8 cellular contexts compared by ENCODE assay signal in the genomic region with DNA sequence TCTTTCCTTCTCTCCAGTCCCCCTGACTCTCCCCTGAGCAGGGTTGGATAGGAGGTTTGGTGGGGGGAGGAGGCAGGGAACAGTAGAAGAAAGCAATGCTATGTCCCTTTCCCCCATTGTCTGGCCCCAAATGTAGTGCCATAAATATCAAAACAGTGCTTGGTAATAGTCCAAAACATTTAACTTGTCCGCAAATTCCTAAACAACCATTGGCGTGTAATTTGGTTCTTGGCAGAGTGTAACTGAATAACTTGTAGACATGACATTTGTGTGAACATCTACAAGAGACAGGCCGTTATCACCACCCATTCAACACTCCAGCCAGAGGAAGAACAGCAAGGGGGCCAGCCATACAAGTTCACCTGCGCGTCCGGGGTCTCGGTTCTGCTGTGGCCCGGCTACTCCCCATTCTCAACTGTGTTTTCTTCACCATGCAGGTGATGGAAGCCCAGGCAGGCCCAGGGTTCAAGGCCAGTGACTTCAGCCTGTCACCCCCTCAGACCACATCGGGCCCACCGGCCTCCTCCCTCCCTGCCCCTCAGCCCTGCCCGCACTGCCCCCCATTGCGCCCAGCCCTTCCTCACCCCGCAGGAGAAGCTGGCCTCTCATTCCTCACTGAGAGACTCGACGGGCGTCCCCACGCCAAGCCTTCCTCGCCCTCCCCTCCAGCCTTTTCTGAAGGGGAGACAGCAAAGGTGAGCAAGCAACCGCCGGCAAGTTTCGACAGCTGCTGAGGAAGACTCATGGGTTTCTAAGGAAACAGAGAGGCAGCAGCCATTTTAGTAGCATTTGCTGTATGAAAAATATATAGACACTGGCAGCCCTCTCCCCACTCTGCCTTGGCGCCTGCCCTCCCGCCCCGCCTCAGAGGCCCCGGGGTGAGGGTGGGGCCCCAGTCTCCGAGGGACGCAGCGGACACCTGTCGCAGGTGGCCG. TPM values are rescaled to one million over a fixed set of nuclear protein-coding genes. Genes with fewer than 3 reads are reported as not detected.
DNase-seq lines count a peak whose midpoint lies in the region; ATAC-seq and TF ChIP-seq lines count a peak whose summit lies in the region.

No MANE protein-coding gene starts in this region.

- no peaks in the 10 kb centered on the region for H3K27me3 ChIP-seq in prostate gland (replicated peaks; ENCODE audit: insufficient read depth)

- ATAC-seq in GM18502 (IDR thresholded peaks at IDR 0.05; ENCODE audit: poor library complexity, unreplicated experiment), result no peak

- no peaks in the 10 kb centered on the region for H3K36me3 ChIP-seq in prostate gland

- no peak for TF ChIP-seq CTCF in epithelial cell of proximal tubule (conservative IDR thresholded peaks at IDR 0.05; ENCODE audit: low read depth, low read length)
- TF ChIP-seq CTCF in prostate gland (IDR thresholded peaks at IDR 0.05), result no peak

- WGBS in prostate gland, result 13% methylated on average over 30 of the region's 30 CpGs

- intact Hi-C loops in prostate gland (cut with DNase I), result no loop called here

- H3K4me3 ChIP-seq in epithelial cell of proximal tubule (ENCODE audit: low read depth, low read length), result peak overlapping the region; percentile 33
- H3K4me3 ChIP-seq in prostate gland, result peak overlapping the region; percentile 45 to 55

- peak; percentile 37 for DNase-seq in COR-L47 (lab: John Stamatoyannopoulos, UW)
- peak; percentile 2 for DNase-seq in NCI-H526 treated with DMSO at 0.1 percent for 48 hours (lab: John Stamatoyannopoulos, UW)
- no peak for DNase-seq in epithelial cell of proximal tubule (ENCODE audit: low read depth)
- DNase-seq in prostate gland (ENCODE audit: low spot score), result no peak
- no peak for DNase-seq in NCI-H1694 treated with DMSO at 0.1 percent for 48 hours (lab: John Stamatoyannopoulos, UW)
- DNase-seq in amniotic stem cell (lab: John Stamatoyannopoulos, UW), result no peak
- DNase-seq in NCI-H1930 (lab: John Stamatoyannopoulos, UW), result no peak

- no peak for TF ChIP-seq POLR2A in prostate gland (IDR thresholded peaks at IDR 0.05)

- H3K9me3 ChIP-seq in prostate gland, result no peaks in the 10 kb centered on the region

- no peaks in the 10 kb centered on the region for H3K4me1 ChIP-seq in prostate gland (replicated peaks)

- H3K27ac ChIP-seq in prostate gland, result no peak overlapping the region

RNA-seq across cellular contexts. Expression of a gene that starts 0.7 kb away (rescaled TPM):
- total RNA-seq in epithelial cell of proximal tubule (0.07 and 0.81 TPM in 2 replicates), prostate gland (10 to 100 TPM in 1 of 2 donors, 1 to 10 TPM in 1; 7.3 to 31.0 TPM)

Comparison
In these comparisons a context has a peak if more than half of its experiments do, and no peak if none do; other contexts are left out.
1. DNase-seq: peak in COR-L47 (single experiment) and NCI-H526 treated with DMSO at 0.1 percent for 48 hours (single experiment); none in epithelial cell of proximal tubule (single experiment), prostate gland (single experiment), NCI-H1694 treated with DMSO at 0.1 percent for 48 hours (single experiment), amniotic stem cell (single experiment) and NCI-H1930 (0 of 2).